Comparison of ENCODE assay signal across 20 cellular contexts in the genomic region with DNA sequence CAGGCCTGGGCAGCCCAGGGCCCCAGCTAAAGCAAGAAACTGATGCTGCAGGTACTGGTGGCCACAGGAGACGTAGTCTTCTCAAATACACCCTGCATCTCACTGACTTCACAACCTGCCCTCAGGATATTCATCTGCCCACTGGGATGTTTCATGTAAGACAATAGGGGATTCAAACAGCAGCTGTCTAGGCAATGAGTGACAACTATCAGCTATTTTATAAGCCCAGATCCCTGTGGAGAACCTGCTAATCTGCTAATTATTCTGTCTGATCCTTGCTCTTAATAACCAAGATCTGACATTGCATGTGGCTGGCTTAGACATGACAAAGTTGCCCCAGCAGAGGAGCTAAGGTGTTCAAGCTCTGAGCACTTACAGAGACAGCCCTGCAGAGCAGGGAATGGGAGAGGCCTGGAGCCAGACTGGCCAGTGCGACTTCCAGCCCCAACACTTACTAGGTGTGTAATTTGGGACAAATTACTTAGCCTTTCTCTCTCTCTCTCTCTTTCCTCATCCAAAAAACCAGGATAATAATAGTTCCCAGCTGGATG. TPM values are rescaled to one million over a fixed set of nuclear protein-coding genes. Genes with fewer than 3 reads are reported as not detected.
A peak's percentile ranks its signal among the peaks of the same experiment; 100 is the strongest.
DNase-seq lines count a peak whose midpoint lies in the region; ATAC-seq and TF ChIP-seq lines count a peak whose summit lies in the region.
"Had no signal": no experiment of that assay in that cellular context is flagged by ENCODE, and none has a peak within 500 bp of the region (broad histone marks: within the 10 kb centered on the region; RNA-seq: fewer than 3 reads in every experiment).

No MANE protein-coding gene starts in this region.

- H3K4me3 Mint-ChIP-seq in activated naive CD4-positive, alpha-beta T cell treated with anti-CD3 and anti-CD28 coated beads for 36 hours, result no peak overlapping the region
- no peak overlapping the region for H3K4me3 Mint-ChIP-seq in activated T-helper 17 cell treated with anti-CD3 and anti-CD28 coated beads, Interleukin-2, amount 50 U/mL, for 72 hours

- no peaks in the 10 kb centered on the region for H3K27me3 Mint-ChIP-seq in activated naive CD4-positive, alpha-beta T cell treated with anti-CD3 and anti-CD28 coated beads for 36 hours (ENCODE audit: low read depth)
- no peaks in the 10 kb centered on the region for H3K27me3 Mint-ChIP-seq in activated T-helper 17 cell treated with anti-CD3 and anti-CD28 coated beads, Interleukin-2, amount 50 U/mL, for 72 hours

- DNase-seq in activated naive CD4-positive, alpha-beta T cell treated with anti-CD3 and anti-CD28 coated beads, Interleukin-2, amount 50 U/mL, for 72 hours (ENCODE audit: low spot score in 2 of 2), result no peak
- no peak for DNase-seq in activated naive CD4-positive, alpha-beta T cell treated with anti-CD3 and anti-CD28 coated beads for 36 hours
- DNase-seq in NCI-H69 (lab: John Stamatoyannopoulos, UW) (peak; percentile 93), dorsolateral prefrontal cortex (no peak)
- DNase-seq in activated CD4-positive, alpha-beta T cell treated with anti-CD3 and anti-CD28 coated beads for 4 hours, result no peak
- no peak for DNase-seq in stimulated activated CD4-positive, alpha-beta T cell treated with anti-CD3 and anti-CD28 coated beads, Interleukin-15, amount 100 ng/mL, for 24 hours
- DNase-seq: 8988T, DMS53, H7, NCI-H1092 treated with DMSO at 0.1 percent for 48 hours, NCI-H1436, NCI-H1930, NCI-H2107, NCI-H748 treated with DMSO at 0.1 percent for 48 hours, Right ventricle myocardium superior, RPMI8226 had no signal

- ATAC-seq in activated naive CD4-positive, alpha-beta T cell treated with anti-CD3 and anti-CD28 coated beads, Interleukin-2, amount 50 U/mL, for 72 hours, result no peak
- ATAC-seq in activated T-helper 17 cell treated with anti-CD3 and anti-CD28 coated beads, Interleukin-2, amount 50 U/mL, for 72 hours (replicated peaks), result no peak

- TF ChIP-seq CTCF in dorsolateral prefrontal cortex (IDR thresholded peaks at IDR 0.05 in 54 of 56, conservative IDR thresholded peaks at IDR 0.05 in 2 of 56; ENCODE audit: low read depth in 1 of 56, partially characterized antibody in 56 of 56), result no peak

- no peaks in the 10 kb centered on the region for H3K4me1 Mint-ChIP-seq in activated naive CD4-positive, alpha-beta T cell treated with anti-CD3 and anti-CD28 coated beads for 36 hours (ENCODE audit: low read depth)
- peaks cover 5% of the 10 kb centered on the region for H3K4me1 Mint-ChIP-seq in activated T-helper 17 cell treated with anti-CD3 and anti-CD28 coated beads, Interleukin-2, amount 50 U/mL, for 72 hours

- H3K27ac Mint-ChIP-seq in activated naive CD4-positive, alpha-beta T cell treated with anti-CD3 and anti-CD28 coated beads, Interleukin-2, amount 50 U/mL, for 72 hours, result peak overlapping the region; percentile 16 to 29
- H3K27ac Mint-ChIP-seq in activated naive CD4-positive, alpha-beta T cell treated with anti-CD3 and anti-CD28 coated beads for 36 hours, result no peak overlapping the region
- H3K27ac Mint-ChIP-seq in activated T-helper 17 cell treated with anti-CD3 and anti-CD28 coated beads, Interleukin-2, amount 50 U/mL, for 72 hours, result peak overlapping the region; percentile 4

- no peaks in the 10 kb centered on the region for H3K27me3 ChIP-seq in dorsolateral prefrontal cortex
- H3K27me3 ChIP-seq: SJSA1 had no signal

- intact Hi-C loops in activated naive CD4-positive, alpha-beta T cell treated with anti-CD3 and anti-CD28 coated beads for 36 hours (cut with micrococcal nuclease), result no loop called here
- intact Hi-C loops in dorsolateral prefrontal cortex (cut with DNase I), result no loop called here

- CTCF ChIA-PET in activated naive CD4-positive, alpha-beta T cell treated with anti-CD3 and anti-CD28 coated beads for 36 hours (lab: Charles Lee), result interaction anchor here (0.9 to 1.4 kb wide), 3 partner anchors 7 to 26 kb away, joined by 3 to 5 read pairs (median 4); no protein-coding TSS in a partner anchor

- H3K4me3 ChIP-seq in dorsolateral prefrontal cortex, result no peak overlapping the region
- H3K4me3 ChIP-seq: SJSA1 had no signal

- H3K27ac ChIP-seq in dorsolateral prefrontal cortex, result no peak overlapping the region
- H3K27ac ChIP-seq: SJSA1 had no signal

- no peaks in the 10 kb centered on the region for H3K9me3 Mint-ChIP-seq in activated naive CD4-positive, alpha-beta T cell treated with anti-CD3 and anti-CD28 coated beads, Interleukin-2, amount 50 U/mL, for 72 hours
- H3K9me3 Mint-ChIP-seq in activated naive CD4-positive, alpha-beta T cell treated with anti-CD3 and anti-CD28 coated beads for 36 hours, result no peaks in the 10 kb centered on the region
- no peaks in the 10 kb centered on the region for H3K9me3 Mint-ChIP-seq in activated T-helper 17 cell treated with anti-CD3 and anti-CD28 coated beads, Interleukin-2, amount 50 U/mL, for 72 hours

- H3K36me3 Mint-ChIP-seq in activated naive CD4-positive, alpha-beta T cell treated with anti-CD3 and anti-CD28 coated beads, Interleukin-2, amount 50 U/mL, for 72 hours, result peaks cover 0 to 1% of the 10 kb centered on the region in 2 donors
- peaks cover 39% of the 10 kb centered on the region for H3K36me3 Mint-ChIP-seq in activated naive CD4-positive, alpha-beta T cell treated with anti-CD3 and anti-CD28 coated beads for 36 hours (ENCODE audit: low read depth)
- peaks cover 99% of the 10 kb centered on the region for H3K36me3 Mint-ChIP-seq in activated T-helper 17 cell treated with anti-CD3 and anti-CD28 coated beads, Interleukin-2, amount 50 U/mL, for 72 hours (ENCODE audit: low read depth)

RNA-seq across cellular contexts. Expression of gene SIGLEC15, which starts 28.6 kb away (rescaled TPM):
- total RNA-seq in activated naive CD4-positive, alpha-beta T cell treated with anti-CD3 and anti-CD28 coated beads, Interleukin-2, amount 50 U/mL, for 72 hours, result not detected
- total RNA-seq in activated naive CD4-positive, alpha-beta T cell treated with anti-CD3 and anti-CD28 coated beads for 36 hours, result not detected
- not detected for total RNA-seq in activated T-helper 17 cell treated with anti-CD3 and anti-CD28 coated beads, Interleukin-2, amount 50 U/mL, for 72 hours
- under 1 TPM in 15 of 120 experiments, not detected in 105; 0.17 to 0.70 (median 0.26) TPM for total RNA-seq in dorsolateral prefrontal cortex
- total RNA-seq: G401, H7, NCI-H460, Right ventricle myocardium superior had no signal
